ENCODE assay signal across 1 cellular context in the genomic region with DNA sequence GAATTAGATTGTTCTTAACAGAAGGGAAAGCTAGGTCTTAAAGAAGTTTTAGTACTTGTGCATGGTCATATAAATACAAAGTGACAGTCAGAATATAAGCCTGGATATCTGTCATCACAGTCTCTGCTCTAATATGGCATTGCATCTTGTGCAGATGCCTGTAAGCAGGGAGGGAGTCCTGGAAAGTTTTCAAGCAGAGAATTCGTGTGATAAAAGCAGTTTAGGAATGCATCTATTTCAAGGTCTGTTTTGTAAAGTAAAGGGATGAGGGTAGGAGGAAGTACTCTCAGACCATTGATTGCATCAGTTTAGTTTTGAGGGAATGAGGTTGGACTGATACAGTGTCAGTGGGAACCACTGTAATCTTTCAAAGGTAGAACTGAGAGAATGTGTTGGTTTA.
A peak's percentile ranks its signal among the peaks of the same experiment; 100 is the strongest.
TF ChIP-seq lines count a peak whose summit lies in the region.

No MANE protein-coding gene starts in this region.

TF ChIP-seq in K562, 482 proteins besides CTCF, POLR2A, EP300 and RAD21 (continued from another document):
- TF ChIP-seq, protein P1, sequence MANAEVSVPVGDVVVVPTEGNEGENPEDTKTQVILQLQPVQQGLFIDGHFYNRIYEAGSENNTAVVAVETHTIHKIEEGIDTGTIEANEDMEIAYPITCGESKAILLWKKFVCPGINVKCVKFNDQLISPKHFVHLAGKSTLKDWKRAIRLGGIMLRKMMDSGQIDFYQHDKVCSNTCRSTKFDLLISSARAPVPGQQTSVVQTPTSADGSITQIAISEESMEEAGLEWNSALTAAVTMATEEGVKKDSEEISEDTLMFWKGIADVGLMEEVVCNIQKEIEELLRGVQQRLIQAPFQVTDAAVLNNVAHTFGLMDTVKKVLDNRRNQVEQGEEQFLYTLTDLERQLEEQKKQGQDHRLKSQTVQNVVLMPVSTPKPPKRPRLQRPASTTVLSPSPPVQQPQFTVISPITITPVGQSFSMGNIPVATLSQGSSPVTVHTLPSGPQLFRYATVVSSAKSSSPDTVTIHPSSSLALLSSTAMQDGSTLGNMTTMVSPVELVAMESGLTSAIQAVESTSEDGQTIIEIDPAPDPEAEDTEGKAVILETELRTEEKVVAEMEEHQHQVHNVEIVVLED (CRISPR knock-in tag; IDR thresholded peaks at IDR 0.05) = no peak
- TF ChIP-seq, protein P2, sequence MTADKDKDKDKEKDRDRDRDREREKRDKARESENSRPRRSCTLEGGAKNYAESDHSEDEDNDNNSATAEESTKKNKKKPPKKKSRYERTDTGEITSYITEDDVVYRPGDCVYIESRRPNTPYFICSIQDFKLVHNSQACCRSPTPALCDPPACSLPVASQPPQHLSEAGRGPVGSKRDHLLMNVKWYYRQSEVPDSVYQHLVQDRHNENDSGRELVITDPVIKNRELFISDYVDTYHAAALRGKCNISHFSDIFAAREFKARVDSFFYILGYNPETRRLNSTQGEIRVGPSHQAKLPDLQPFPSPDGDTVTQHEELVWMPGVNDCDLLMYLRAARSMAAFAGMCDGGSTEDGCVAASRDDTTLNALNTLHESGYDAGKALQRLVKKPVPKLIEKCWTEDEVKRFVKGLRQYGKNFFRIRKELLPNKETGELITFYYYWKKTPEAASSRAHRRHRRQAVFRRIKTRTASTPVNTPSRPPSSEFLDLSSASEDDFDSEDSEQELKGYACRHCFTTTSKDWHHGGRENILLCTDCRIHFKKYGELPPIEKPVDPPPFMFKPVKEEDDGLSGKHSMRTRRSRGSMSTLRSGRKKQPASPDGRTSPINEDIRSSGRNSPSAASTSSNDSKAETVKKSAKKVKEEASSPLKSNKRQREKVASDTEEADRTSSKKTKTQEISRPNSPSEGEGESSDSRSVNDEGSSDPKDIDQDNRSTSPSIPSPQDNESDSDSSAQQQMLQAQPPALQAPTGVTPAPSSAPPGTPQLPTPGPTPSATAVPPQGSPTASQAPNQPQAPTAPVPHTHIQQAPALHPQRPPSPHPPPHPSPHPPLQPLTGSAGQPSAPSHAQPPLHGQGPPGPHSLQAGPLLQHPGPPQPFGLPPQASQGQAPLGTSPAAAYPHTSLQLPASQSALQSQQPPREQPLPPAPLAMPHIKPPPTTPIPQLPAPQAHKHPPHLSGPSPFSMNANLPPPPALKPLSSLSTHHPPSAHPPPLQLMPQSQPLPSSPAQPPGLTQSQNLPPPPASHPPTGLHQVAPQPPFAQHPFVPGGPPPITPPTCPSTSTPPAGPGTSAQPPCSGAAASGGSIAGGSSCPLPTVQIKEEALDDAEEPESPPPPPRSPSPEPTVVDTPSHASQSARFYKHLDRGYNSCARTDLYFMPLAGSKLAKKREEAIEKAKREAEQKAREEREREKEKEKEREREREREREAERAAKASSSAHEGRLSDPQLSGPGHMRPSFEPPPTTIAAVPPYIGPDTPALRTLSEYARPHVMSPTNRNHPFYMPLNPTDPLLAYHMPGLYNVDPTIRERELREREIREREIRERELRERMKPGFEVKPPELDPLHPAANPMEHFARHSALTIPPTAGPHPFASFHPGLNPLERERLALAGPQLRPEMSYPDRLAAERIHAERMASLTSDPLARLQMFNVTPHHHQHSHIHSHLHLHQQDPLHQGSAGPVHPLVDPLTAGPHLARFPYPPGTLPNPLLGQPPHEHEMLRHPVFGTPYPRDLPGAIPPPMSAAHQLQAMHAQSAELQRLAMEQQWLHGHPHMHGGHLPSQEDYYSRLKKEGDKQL (CRISPR knock-in tag; IDR thresholded peaks at IDR 0.05; ENCODE audit: borderline replicate concordance) = no peak
- TF ChIP-seq CTBP1 (IDR thresholded peaks at IDR 0.05; ENCODE audit: borderline replicate concordance) (peak; percentile 59; the same call in 1 of the 2 replicates), EZH2 (IDR thresholded peaks at IDR 0.05; ENCODE audit: borderline replicate concordance, low read depth, low read length) (no peak)
TF ChIP-seq in K562: peak in this region for 2.
